1 cellular context compared by ENCODE assay signal in the genomic region with DNA sequence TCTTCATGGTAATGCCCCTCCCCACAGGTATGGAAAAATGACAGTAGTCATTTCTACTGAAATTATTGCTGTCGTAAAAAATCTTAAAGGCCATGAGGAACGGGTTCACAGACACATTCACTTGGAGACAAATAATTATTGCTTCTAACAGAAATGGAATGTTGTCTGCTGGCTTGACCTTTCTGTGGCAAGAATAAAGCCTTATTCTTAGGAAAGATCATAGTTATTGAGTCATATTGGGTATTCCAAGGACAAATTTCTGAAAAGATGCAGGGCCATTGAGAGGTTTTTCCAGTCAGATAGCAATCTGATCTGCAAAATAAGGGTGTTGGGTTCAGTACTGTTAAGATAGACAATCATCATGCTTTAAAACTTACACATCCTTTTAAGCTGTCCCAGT.
TF ChIP-seq lines count a peak whose summit lies in the region.

No MANE protein-coding gene starts in this region.

TF ChIP-seq in IMR-90, 13 proteins besides CTCF, POLR2A, EP300 and RAD21:
- no peak for TF ChIP-seq CHD1 (IDR thresholded peaks at IDR 0.05; ENCODE audit: low read depth, low read length)
- TF ChIP-seq FOS (IDR thresholded peaks at IDR 0.05; ENCODE audit: low read depth, low read length), result no peak
- TF ChIP-seq RFX5 (IDR thresholded peaks at IDR 0.05; ENCODE audit: low read depth, low read length), result no peak
- no peak for TF ChIP-seq RCOR1 (IDR thresholded peaks at IDR 0.05; ENCODE audit: insufficient replicate concordance, low read length)
- TF ChIP-seq MAZ (IDR thresholded peaks at IDR 0.05; ENCODE audit: borderline replicate concordance, low read depth, low read length), result no peak
- TF ChIP-seq, protein P1, sequence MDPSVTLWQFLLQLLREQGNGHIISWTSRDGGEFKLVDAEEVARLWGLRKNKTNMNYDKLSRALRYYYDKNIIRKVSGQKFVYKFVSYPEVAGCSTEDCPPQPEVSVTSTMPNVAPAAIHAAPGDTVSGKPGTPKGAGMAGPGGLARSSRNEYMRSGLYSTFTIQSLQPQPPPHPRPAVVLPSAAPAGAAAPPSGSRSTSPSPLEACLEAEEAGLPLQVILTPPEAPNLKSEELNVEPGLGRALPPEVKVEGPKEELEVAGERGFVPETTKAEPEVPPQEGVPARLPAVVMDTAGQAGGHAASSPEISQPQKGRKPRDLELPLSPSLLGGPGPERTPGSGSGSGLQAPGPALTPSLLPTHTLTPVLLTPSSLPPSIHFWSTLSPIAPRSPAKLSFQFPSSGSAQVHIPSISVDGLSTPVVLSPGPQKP (IDR thresholded peaks at IDR 0.05; ENCODE audit: borderline replicate concordance, low read depth, low read length), result no peak
- TF ChIP-seq SMC3 (IDR thresholded peaks at IDR 0.05; ENCODE audit: low read depth, low read length), result no peak
- TF ChIP-seq CEBPB (IDR thresholded peaks at IDR 0.05; ENCODE audit: low read depth, low read length), result no peak
- no peak for TF ChIP-seq MXI1 (IDR thresholded peaks at IDR 0.05; ENCODE audit: borderline replicate concordance, low read depth, low read length)
- TF ChIP-seq MAFK (IDR thresholded peaks at IDR 0.05; ENCODE audit: low read depth, low read length), result no peak
- TF ChIP-seq NFE2L2 (IDR thresholded peaks at IDR 0.05; ENCODE audit: low read depth, low read length), result no peak
- TF ChIP-seq, protein P2, sequence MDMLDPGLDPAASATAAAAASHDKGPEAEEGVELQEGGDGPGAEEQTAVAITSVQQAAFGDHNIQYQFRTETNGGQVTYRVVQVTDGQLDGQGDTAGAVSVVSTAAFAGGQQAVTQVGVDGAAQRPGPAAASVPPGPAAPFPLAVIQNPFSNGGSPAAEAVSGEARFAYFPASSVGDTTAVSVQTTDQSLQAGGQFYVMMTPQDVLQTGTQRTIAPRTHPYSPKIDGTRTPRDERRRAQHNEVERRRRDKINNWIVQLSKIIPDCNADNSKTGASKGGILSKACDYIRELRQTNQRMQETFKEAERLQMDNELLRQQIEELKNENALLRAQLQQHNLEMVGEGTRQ (IDR thresholded peaks at IDR 0.05; ENCODE audit: low read depth, low read length), result no peak
- no peak for TF ChIP-seq BHLHE40 (IDR thresholded peaks at IDR 0.05; ENCODE audit: low read depth, low read length)
